7 cellular contexts compared by ENCODE assay signal in genomic region chr20:45405566-45406259, GRCh38. TPM values are rescaled to one million over a fixed set of nuclear protein-coding genes. Genes with fewer than 3 reads are reported as not detected.
DNase-seq lines count a peak whose midpoint lies in the region; ATAC-seq, FAIRE-seq and TF ChIP-seq lines count a peak whose summit lies in the region.

No MANE protein-coding gene starts in this region.

- FAIRE-seq in GM12892 (lab: Jason Lieb, UNC) (no peak), urothelium cell line (lab: Jason Lieb, UNC) (no peak)

- peak overlapping the region; percentile 95 for H2AFZ ChIP-seq in OCI-LY3 (ENCODE audit: low read depth, low read length)

- TF ChIP-seq POLR2A in GM12892 (IDR thresholded peaks at IDR 0.05; ENCODE audit: low read depth, low read length) = no peak

- H3K4me3 ChIP-seq in OCI-LY3 (ENCODE audit: low read length) (peak overlapping the region; percentile 86), duodenal mucosa (ENCODE audit: low read depth in 1 of 2, low read length in 2 of 2) (peak overlapping the region; percentile 90 to 91), mesodermal cell (ENCODE audit: extremely low read depth, insufficient read depth, low read length, poor library complexity, severe bottlenecking) (peak overlapping the region; percentile 62)

- no peak for ATAC-seq in HG02870 (IDR thresholded peaks at IDR 0.05; ENCODE audit: unreplicated experiment)

- H3K27me3 ChIP-seq in OCI-LY3 (ENCODE audit: low read depth, low read length) (peaks cover 27% of the 10 kb centered on the region; the same call in 1 of the 2 replicates), duodenal mucosa (ENCODE audit: control insufficient read depth in 1 of 2, insufficient read depth in 2 of 2, low read length in 2 of 2) (no peaks in the 10 kb centered on the region)

- H3K9ac ChIP-seq in OCI-LY3 (ENCODE audit: low read length) (peak overlapping the region; percentile 67), duodenal mucosa (ENCODE audit: low read depth in 1 of 2, low read length in 2 of 2) (peak overlapping the region; percentile 49 to 91)

- H4K20me1 ChIP-seq in OCI-LY3 (ENCODE audit: insufficient read depth, low read length) = no peaks in the 10 kb centered on the region

- H3K36me3 ChIP-seq in OCI-LY3 (replicated peaks; ENCODE audit: low read depth, low read length) (peaks cover 12% of the 10 kb centered on the region), duodenal mucosa (ENCODE audit: control insufficient read depth in 1 of 2, insufficient read depth in 2 of 2, low read length in 2 of 2) (peaks cover 2 to 18% of the 10 kb centered on the region in 2 donors), mesodermal cell (ENCODE audit: control insufficient read depth, insufficient read depth, low read length) (peaks cover 6% of the 10 kb centered on the region)

- no peak for TF ChIP-seq CTCF in OCI-LY3 (IDR thresholded peaks at IDR 0.05; ENCODE audit: low read depth, low read length)

- peaks cover 5% of the 10 kb centered on the region; the same call in 1 of the 2 replicates for H3K4me1 ChIP-seq in OCI-LY3 (ENCODE audit: low read length)
- H3K4me1 ChIP-seq in duodenal mucosa (ENCODE audit: control insufficient read depth in 1 of 2, insufficient read depth in 2 of 2, low read length in 2 of 2) = peaks cover 41 to 46% of the 10 kb centered on the region in 2 donors
- peaks cover 3% of the 10 kb centered on the region for H3K4me1 ChIP-seq in mesodermal cell (ENCODE audit: control insufficient read depth, insufficient read depth, low read length, poor library complexity, severe bottlenecking)

- 2 to 3% methylated on average over 32 of the region's 49 CpGs for WGBS in mesodermal cell (ENCODE audit: insufficient coverage in 2 of 2), 2 experiments

- no peaks in the 10 kb centered on the region for H3K79me2 ChIP-seq in OCI-LY3 (ENCODE audit: low read length)

- DNase-seq in GM12892 (ENCODE audit: insufficient read length) (peak; percentile 23), urothelium cell line (ENCODE audit: low spot score) (peak; percentile 51), HPDE6-E6E7 (ENCODE audit: extremely low spot score) (no peak)

- H3K27ac ChIP-seq in OCI-LY3 (ENCODE audit: low read length) (no peak overlapping the region), duodenal mucosa (ENCODE audit: low read depth, low read length) (peak overlapping the region; percentile 81), mesodermal cell (ENCODE audit: low read depth, low read length, severe bottlenecking) (no peak overlapping the region)

- H3K9me3 ChIP-seq in OCI-LY3 (ENCODE audit: insufficient read depth, low read length) (peaks cover 12% of the 10 kb centered on the region), duodenal mucosa (ENCODE audit: control insufficient read depth in 1 of 2, low read length in 2 of 2) (peaks cover 3 to 9% of the 10 kb centered on the region in 2 donors), mesodermal cell (ENCODE audit: control insufficient read depth, low read length) (peaks cover 15% of the 10 kb centered on the region)

- peak overlapping the region; percentile 86 for H3K4me2 ChIP-seq in OCI-LY3 (ENCODE audit: low read length)

RNA-seq across cellular contexts. Expression of gene DBNDD2, which starts 2.4 kb away (rescaled TPM):
- 0.89 TPM for polyA plus RNA-seq in GM12892 (2012; ENCODE audit: missing spikeins)
- 15.0 TPM for polyA plus RNA-seq in mesodermal cell (2013, experiment 1 of 2)
- 12.0 TPM for polyA plus RNA-seq in mesodermal cell (2013, experiment 2 of 2)

RNA-seq across cellular contexts. Expression of gene PIGT, which starts 10.2 kb away (rescaled TPM):
- polyA plus RNA-seq in GM12892 (2012; ENCODE audit: missing spikeins) = 20.9 TPM
- 109 TPM for polyA plus RNA-seq in mesodermal cell (2013, experiment 1 of 2)
- polyA plus RNA-seq in mesodermal cell (2013, experiment 2 of 2) = 93.0 TPM

RNA-seq across cellular contexts. Expression of gene TP53TG5, which starts 27.6 kb away (rescaled TPM):
- polyA plus RNA-seq in GM12892 (2012; ENCODE audit: missing spikeins) = 0.28 TPM
- polyA plus RNA-seq in mesodermal cell (2013, experiment 1 of 2) = not detected
- polyA plus RNA-seq in mesodermal cell (2013, experiment 2 of 2) = not detected

RNA-seq across cellular contexts. Expression of gene SYS1, which starts 42.8 kb away (rescaled TPM):
- 5.2 TPM for polyA plus RNA-seq in GM12892 (2012; ENCODE audit: missing spikeins)
- 14.7 TPM for polyA plus RNA-seq in mesodermal cell (2013, experiment 1 of 2)
- 12.0 TPM for polyA plus RNA-seq in mesodermal cell (2013, experiment 2 of 2)

RNA-seq across cellular contexts. Expression of gene SDC4, which starts 57.5 kb away (rescaled TPM):
- 3.3 TPM for polyA plus RNA-seq in GM12892 (2012; ENCODE audit: missing spikeins)
- polyA plus RNA-seq in mesodermal cell (2013, experiment 1 of 2) = 119 TPM
- 125 TPM for polyA plus RNA-seq in mesodermal cell (2013, experiment 2 of 2)
